Comparison of ENCODE assay signal across 20 cellular contexts in the genomic region with DNA sequence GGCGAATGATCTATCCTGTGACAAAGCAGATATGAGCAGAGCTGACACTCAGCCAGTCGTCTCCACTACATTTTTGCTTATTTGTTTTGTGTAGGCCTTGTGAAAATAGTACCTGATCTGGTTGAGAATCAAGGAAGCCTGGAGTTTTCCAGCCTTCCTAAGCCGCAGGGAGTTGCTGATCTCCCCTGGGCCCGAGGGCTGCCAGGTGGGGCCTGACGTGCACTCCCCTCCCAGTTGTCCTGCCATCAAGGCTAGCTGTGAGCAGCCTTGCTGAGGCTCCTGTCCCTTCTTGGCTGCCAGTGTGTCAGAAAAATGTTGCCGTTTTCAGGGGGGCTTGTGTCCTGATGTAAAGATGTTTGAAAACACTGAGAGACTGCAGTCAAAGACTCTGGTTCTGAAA.
DNase-seq lines count a peak whose midpoint lies in the region; ATAC-seq and TF ChIP-seq lines count a peak whose summit lies in the region.
"Had no signal": no experiment of that assay in that cellular context is flagged by ENCODE, and none has a peak within 500 bp of the region (broad histone marks: within the 10 kb centered on the region; RNA-seq: fewer than 3 reads in every experiment).

No MANE protein-coding gene starts in this region.

- dilution Hi-C loops in mammary epithelial cell (cut with HindIII; ENCODE audit: low sequenced_read_pairs) = no loop called here

- 96% methylated on average over 5 of the region's 6 CpGs for WGBS in mammary epithelial cell (ENCODE audit: low coverage, missing lambda C conversion rate)
- WGBS in trophoblast cell (ENCODE audit: extremely low coverage, insufficient coverage, insufficient read length) = no CpG with 5 or more reads among the region's 6 CpGs
- 29% methylated on average over 6 of the region's 6 CpGs for WGBS in aorta, 2 donors
- 89 to 96% methylated on average over 3 to 5 of the region's 6 CpGs for WGBS in esophagus squamous epithelium, 2 donors

- CTCF ChIA-PET in mammary epithelial cell (lab: Charles Lee; ENCODE audit: low non-redundant PET) = no interaction called here

- H2BK120ac ChIP-seq in trophoblast cell (ENCODE audit: insufficient read depth, low read length, poor library complexity) = no peak overlapping the region

- no peak overlapping the region for H2BK12ac ChIP-seq in trophoblast cell (ENCODE audit: low read length)

- ATAC-seq in aorta (ENCODE audit: low FRiP score) = no peak
- no peak for ATAC-seq in HG02763 (IDR thresholded peaks at IDR 0.05; ENCODE audit: unreplicated experiment)
- ATAC-seq: CD8-positive, alpha-beta T cell; GM23338; HCT116 had no signal

- H4K12ac ChIP-seq in trophoblast cell (ENCODE audit: low read depth, low read length) = no peak overlapping the region

- no peak overlapping the region for H2BK5ac ChIP-seq in trophoblast cell (ENCODE audit: low read depth, low read length, poor library complexity)

- H3K9ac ChIP-seq in mammary epithelial cell (ENCODE audit: insufficient read depth, low read length) (no peak overlapping the region), trophoblast cell (ENCODE audit: low read length) (peak overlapping the region; percentile 7)
- H3K9ac ChIP-seq: BLaER1 had no signal

- DNase-seq in breast epithelium (ENCODE audit: low spot score in 2 of 2) (no peak), mammary epithelial cell (no peak), coronary artery (ENCODE audit: low spot score) (no peak), trophoblast cell (no peak), aorta (no peak), esophagus squamous epithelium (lab: John Stamatoyannopoulos, UW) (no peak), NCI-H2227 (lab: John Stamatoyannopoulos, UW; ENCODE audit: unreplicated experiment) (no peak)
- DNase-seq: Caco-2; CD4-positive, CD25-positive, alpha-beta regulatory T cell; CD8-positive, alpha-beta T cell; DMS 273 treated with DMSO at 0.1 percent for 48 hours; DMS79 treated with DMSO at 0.1 percent for 48 hours; GF-D8; H9 had no signal

- H3K27ac ChIP-seq in breast epithelium (peak overlapping the region; percentile 49 to 57), mammary epithelial cell (ENCODE audit: insufficient read depth, low read depth, low read length) (no peak overlapping the region), coronary artery (peak overlapping the region; percentile 40 to 67), trophoblast cell (ENCODE audit: low read depth, low read length) (no peak overlapping the region), aorta (ENCODE audit: low read depth in 1 of 2, low read length in 2 of 2) (peak overlapping the region; percentile 91 to 92), esophagus squamous epithelium (no peak overlapping the region)
- H3K27ac ChIP-seq: 22Rv1, BLaER1, C4-2B had no signal

- H3K9me3 ChIP-seq in breast epithelium (no peaks in the 10 kb centered on the region), mammary epithelial cell (replicated peaks; ENCODE audit: insufficient read depth, low read length) (no peaks in the 10 kb centered on the region), trophoblast cell (ENCODE audit: insufficient read depth, low read depth, low read length) (no peaks in the 10 kb centered on the region), aorta (ENCODE audit: control insufficient read depth, low read length) (no peaks in the 10 kb centered on the region), esophagus squamous epithelium (no peaks in the 10 kb centered on the region)
- H3K9me3 ChIP-seq: BLaER1, Caco-2 had no signal

- intact Hi-C loops in breast epithelium (cut with DNase I; ENCODE audit: low total_unique reads) = no loop called here
- intact Hi-C loops in mammary epithelial cell (cut with micrococcal nuclease) = no loop called here
- intact Hi-C loops in aorta (cut with DNase I) = no loop called here
- intact Hi-C loops in esophagus squamous epithelium (cut with DNase I) = no loop called here

- H3K4me2 ChIP-seq in mammary epithelial cell (ENCODE audit: insufficient read depth, low read depth, low read length) (no peak overlapping the region), trophoblast cell (ENCODE audit: low read length) (no peak overlapping the region)
- H3K4me2 ChIP-seq: BLaER1, GM23338 had no signal

- H3K27me3 ChIP-seq in breast epithelium (no peaks in the 10 kb centered on the region), mammary epithelial cell (ENCODE audit: insufficient read depth, low read length) (no peaks in the 10 kb centered on the region), trophoblast cell (ENCODE audit: insufficient read depth, low read length) (no peaks in the 10 kb centered on the region), aorta (ENCODE audit: control insufficient read depth in 1 of 2, insufficient read depth in 2 of 2, low read length in 1 of 2) (no peaks in the 10 kb centered on the region), esophagus squamous epithelium (no peaks in the 10 kb centered on the region)
- H3K27me3 ChIP-seq: BLaER1 had no signal

- BruUV-seq in mammary epithelial cell (replicated peaks; lab: Mats Ljungman, UMichigan) = no TSS peak

- no peak for TF ChIP-seq POLR2A in breast epithelium (IDR thresholded peaks at IDR 0.05)
- no peak for TF ChIP-seq POLR2A in esophagus squamous epithelium (IDR thresholded peaks at IDR 0.05)

- H3K79me2 ChIP-seq in mammary epithelial cell (ENCODE audit: insufficient read depth, low read length) (no peaks in the 10 kb centered on the region), trophoblast cell (ENCODE audit: control insufficient read depth, insufficient read depth, low read length, poor library complexity) (no peaks in the 10 kb centered on the region)

- H2AFZ ChIP-seq in mammary epithelial cell (ENCODE audit: low read depth, low read length) = no peak overlapping the region
- no peak overlapping the region for H2AFZ ChIP-seq in trophoblast cell (ENCODE audit: insufficient read depth, low read length, poor library complexity)
- H2AFZ ChIP-seq: GM23338 had no signal

- no peaks in the 10 kb centered on the region for H3K79me1 ChIP-seq in trophoblast cell (ENCODE audit: low read length)

- H3K23ac ChIP-seq in trophoblast cell (ENCODE audit: low read length) = no peak overlapping the region

- no peak overlapping the region for H3K14ac ChIP-seq in trophoblast cell (ENCODE audit: low read length)

- TF ChIP-seq CTCF in breast epithelium (IDR thresholded peaks at IDR 0.05) (no peak), mammary epithelial cell (conservative IDR thresholded peaks at IDR 0.05 in 1 of 2, IDR thresholded peaks at IDR 0.05 in 1 of 2; ENCODE audit: extremely low read depth in 1 of 2, insufficient read depth in 1 of 2, low read depth in 1 of 2, low read length in 2 of 2) (no peak), coronary artery (IDR thresholded peaks at IDR 0.05) (no peak), esophagus squamous epithelium (IDR thresholded peaks at IDR 0.05) (no peak)

- no peak overlapping the region for H3K4ac ChIP-seq in trophoblast cell (ENCODE audit: low read depth, low read length)

- H3K4me3 ChIP-seq in breast epithelium (no peak overlapping the region), mammary epithelial cell (replicated peaks in 1 of 3; ENCODE audit: insufficient read depth in 1 of 3, low read depth in 2 of 3, low read length in 3 of 3) (no peak overlapping the region), coronary artery (no peak overlapping the region), trophoblast cell (ENCODE audit: low read depth, low read length) (no peak overlapping the region), aorta (ENCODE audit: low read length in 2 of 2) (no peak overlapping the region), esophagus squamous epithelium (no peak overlapping the region)
- H3K4me3 ChIP-seq: BLaER1, GM23338 had no signal

- in situ Hi-C loops in mammary epithelial cell (cut with MboI; ENCODE audit: low sequenced_read_pairs in 2 of 2) = no loop called here

- no peaks in the 10 kb centered on the region for H4K20me1 ChIP-seq in mammary epithelial cell (ENCODE audit: insufficient read depth, low read length)
- H4K20me1 ChIP-seq: BLaER1 had no signal

- no peak overlapping the region for H4K91ac ChIP-seq in trophoblast cell (ENCODE audit: low read depth, low read length)

- no peaks in the 10 kb centered on the region for H3K36me3 ChIP-seq in breast epithelium
- H3K36me3 ChIP-seq in mammary epithelial cell (ENCODE audit: insufficient read depth, low read length) = peaks cover 3% of the 10 kb centered on the region
- H3K36me3 ChIP-seq in trophoblast cell (ENCODE audit: control insufficient read depth in 1 of 2, insufficient read depth in 2 of 2, low read length in 2 of 2) = peaks cover 16 to 44% of the 10 kb centered on the region in 2 experiments
- H3K36me3 ChIP-seq in aorta (ENCODE audit: control insufficient read depth in 1 of 2, insufficient read depth in 2 of 2, low read length in 1 of 2) = peaks cover 2 to 3% of the 10 kb centered on the region in 2 donors
- H3K36me3 ChIP-seq in esophagus squamous epithelium = peaks cover 0 to 95% (median 5%) of the 10 kb centered on the region in 3 donors

- H2AK5ac ChIP-seq in trophoblast cell (ENCODE audit: low read length) = no peak overlapping the region

- no peak overlapping the region for H3K18ac ChIP-seq in trophoblast cell (ENCODE audit: low read length)

- H4K8ac ChIP-seq in trophoblast cell (ENCODE audit: low read depth, low read length) = no peak overlapping the region

- H3K4me1 ChIP-seq in breast epithelium (peaks cover 0 to 12% of the 10 kb centered on the region in 2 donors), mammary epithelial cell (ENCODE audit: insufficient read depth, low read length) (peaks cover 8% of the 10 kb centered on the region), trophoblast cell (ENCODE audit: control insufficient read depth in 1 of 2, insufficient read depth in 2 of 2, low read length in 2 of 2) (no peaks in the 10 kb centered on the region), aorta (ENCODE audit: control insufficient read depth in 1 of 2, insufficient read depth in 2 of 2, low read length in 2 of 2) (peaks cover 8 to 12% of the 10 kb centered on the region in 2 donors), esophagus squamous epithelium (peaks cover 0 to 16% (median 10%) of the 10 kb centered on the region in 3 donors)
- H3K4me1 ChIP-seq: BLaER1, Caco-2 had no signal

Comparison
In these comparisons a context has a peak if more than half of its experiments do, and no peak if none do; other contexts are left out.
1. H3K27ac ChIP-seq: peak in breast epithelium (2 of 2), coronary artery (2 of 2) and aorta (2 of 2); none in mammary epithelial cell (single experiment), trophoblast cell (single experiment) and esophagus squamous epithelium (0 of 4).